ENCODE assay signal across 8 cellular contexts in the genomic region with DNA sequence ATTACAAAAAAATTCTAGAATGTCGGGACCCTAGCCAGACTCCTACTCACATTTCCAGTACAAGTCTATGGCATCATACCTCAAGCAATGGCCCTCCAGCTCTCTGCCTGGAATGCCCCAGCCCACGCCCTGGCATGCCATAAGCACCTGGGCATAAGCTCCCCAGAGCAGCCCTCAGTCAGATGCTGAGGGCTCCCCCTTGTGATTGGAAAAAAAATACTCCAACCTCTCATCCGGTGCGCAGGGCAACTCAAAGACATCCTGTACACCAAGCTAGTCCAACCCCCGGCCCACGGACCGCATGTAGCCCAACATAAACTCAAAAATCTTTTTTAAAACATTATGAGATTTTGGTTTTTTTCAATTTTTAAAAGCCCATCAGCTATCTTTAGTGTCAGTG.
DNase-seq lines count a peak whose midpoint lies in the region; ATAC-seq, FAIRE-seq and TF ChIP-seq lines count a peak whose summit lies in the region.

No MANE protein-coding gene starts in this region.

- H4K91ac ChIP-seq in neuronal stem cell (ENCODE audit: low read depth, low read length, poor library complexity) = no peak overlapping the region

- H3F3A ChIP-seq in OCI-LY1 (ENCODE audit: insufficient read depth, low read length) = no peaks in the 10 kb centered on the region

- no peak overlapping the region for H2BK120ac ChIP-seq in neuronal stem cell (ENCODE audit: low read depth, low read length)

- H3K4me1 ChIP-seq in OCI-LY1 (ENCODE audit: insufficient read depth, low read length, severe bottlenecking) = no peaks in the 10 kb centered on the region
- H3K4me1 ChIP-seq in endodermal cell (ENCODE audit: control insufficient read depth, insufficient read depth, low read length) = no peaks in the 10 kb centered on the region
- no peaks in the 10 kb centered on the region for H3K4me1 ChIP-seq in neuronal stem cell (ENCODE audit: control insufficient read depth in 2 of 2, insufficient read depth in 1 of 2, low read depth in 1 of 2, low read length in 2 of 2)

- H3K36me3 Mint-ChIP-seq in endodermal cell (ENCODE audit: low read depth) = no peaks in the 10 kb centered on the region

- no peak overlapping the region for H3K9ac ChIP-seq in OCI-LY1 (ENCODE audit: low read length)
- no peak overlapping the region for H3K9ac ChIP-seq in endodermal cell (ENCODE audit: extremely low read depth, low read length, poor library complexity, severe bottlenecking)
- no peak overlapping the region for H3K9ac ChIP-seq in neuronal stem cell (ENCODE audit: low read depth, low read length, poor library complexity)

- H3K27me3 ChIP-seq in OCI-LY1 (ENCODE audit: insufficient read depth, low read length) (no peaks in the 10 kb centered on the region), endodermal cell (ENCODE audit: control insufficient read depth, insufficient read depth, low read length, poor library complexity, severe bottlenecking) (no peaks in the 10 kb centered on the region), neuronal stem cell (ENCODE audit: control insufficient read depth in 3 of 3, insufficient read depth in 3 of 3, low read depth in 1 of 3, low read length in 3 of 3) (no peaks in the 10 kb centered on the region)

- H3K4me3 ChIP-seq in OCI-LY1 (ENCODE audit: low read depth, low read length, poor library complexity, severe bottlenecking) (no peak overlapping the region), endodermal cell (ENCODE audit: low read length) (no peak overlapping the region), neuronal stem cell (ENCODE audit: low read length in 2 of 2) (no peak overlapping the region), lower leg skin (ENCODE audit: low read depth, poor library complexity, severe bottlenecking) (no peak overlapping the region)

- H3K9me3 ChIP-seq in OCI-LY1 (ENCODE audit: low read length) (no peaks in the 10 kb centered on the region), endodermal cell (ENCODE audit: control insufficient read depth, low read length) (no peaks in the 10 kb centered on the region), neuronal stem cell (replicated peaks in 1 of 2; ENCODE audit: control insufficient read depth in 2 of 2, insufficient read depth in 1 of 2, low read depth in 1 of 2, low read length in 2 of 2) (no peaks in the 10 kb centered on the region)

- WGBS in endodermal cell (ENCODE audit: insufficient coverage in 1 of 2, insufficient read length in 1 of 2), 2 experiments = 81% methylated on average over 7 of the region's 7 CpGs; no CpG with 5 or more reads in 1 of the 2 experiments
- no CpG with 5 or more reads among the region's 7 CpGs for WGBS in neuronal stem cell (ENCODE audit: extremely low coverage in 2 of 2, insufficient read length in 2 of 2, insufficient replicate concordance in 1 of 2), 2 donors
- WGBS in lower leg skin, 2 donors = 35 to 52% methylated on average over 7 of the region's 7 CpGs

- H3K9me2 ChIP-seq in OCI-LY1 (ENCODE audit: low read depth, low read length) = no peaks in the 10 kb centered on the region

- H2AK5ac ChIP-seq in neuronal stem cell (ENCODE audit: low read depth, low read length) = no peak overlapping the region

- H3K27ac ChIP-seq in OCI-LY1 (ENCODE audit: low read depth, low read length, poor library complexity, severe bottlenecking) = no peak overlapping the region
- no peak overlapping the region for H3K27ac ChIP-seq in endodermal cell (ENCODE audit: low read depth, low read length)
- H3K27ac ChIP-seq in neuronal stem cell (replicated peaks; ENCODE audit: low read length) = no peak overlapping the region

- no peaks in the 10 kb centered on the region for H3K27me3 Mint-ChIP-seq in endodermal cell (ENCODE audit: insufficient read depth)

- H3K18ac ChIP-seq in neuronal stem cell (ENCODE audit: low read length) = no peak overlapping the region

- FAIRE-seq in D721Med (lab: Jason Lieb, UNC) = no peak

- TF ChIP-seq CTCF in D721Med (IDR thresholded peaks at IDR 0.05; ENCODE audit: insufficient read depth, missing control alignments) = peak; percentile 32
- TF ChIP-seq CTCF in OCI-LY1 (IDR thresholded peaks at IDR 0.05; ENCODE audit: low read length) = peak; percentile 59
- peak; percentile 72 for TF ChIP-seq CTCF in endodermal cell (conservative IDR thresholded peaks at IDR 0.05)
- no peak for TF ChIP-seq CTCF in lower leg skin (IDR thresholded peaks at IDR 0.05)

- H3K14ac ChIP-seq in neuronal stem cell (ENCODE audit: low read length) = no peak overlapping the region

- no peak overlapping the region for H2BK5ac ChIP-seq in neuronal stem cell (ENCODE audit: low read length)

- H2BK12ac ChIP-seq in neuronal stem cell (ENCODE audit: low read length) = no peak overlapping the region

- no peaks in the 10 kb centered on the region for H3K79me1 ChIP-seq in neuronal stem cell (ENCODE audit: low read depth, low read length)

- H2AFZ ChIP-seq in OCI-LY1 (ENCODE audit: low read length) (no peak overlapping the region), neuronal stem cell (ENCODE audit: low read length) (no peak overlapping the region)

- intact Hi-C loops in lower leg skin (cut with DNase I; ENCODE audit: low total_unique reads) = no loop called here

- H2BK15ac ChIP-seq in neuronal stem cell (ENCODE audit: low read length) = no peak overlapping the region

- no peak overlapping the region for H3K27ac Mint-ChIP-seq in endodermal cell

- no peak overlapping the region for H3K23ac ChIP-seq in neuronal stem cell (ENCODE audit: low read depth, low read length, poor library complexity)

- H4K8ac ChIP-seq in neuronal stem cell (ENCODE audit: low read depth, low read length) = no peak overlapping the region

- no peak for DNase-seq in D721Med (ENCODE audit: insufficient read length, low spot score)
- DNase-seq in endodermal cell = peak; percentile 78
- DNase-seq in neuronal stem cell (ENCODE audit: low spot score) = peak; percentile 12
- DNase-seq in lower leg skin (ENCODE audit: low spot score in 2 of 2) = no peak
- no peak for DNase-seq in activated T-cell treated with anti-CD3 and anti-CD28 coated beads, Interleukin-2, amount 50 U/mL, for 1 hour

- peak; percentile 96 for ATAC-seq in GM18868 (IDR thresholded peaks at IDR 0.05; ENCODE audit: unreplicated experiment)
- peak; percentile 93 for ATAC-seq in HG03095 (IDR thresholded peaks at IDR 0.05; ENCODE audit: unreplicated experiment)

- H3K79me2 ChIP-seq in OCI-LY1 (ENCODE audit: insufficient read depth, low read length) = no peaks in the 10 kb centered on the region

- H3K4me2 ChIP-seq in OCI-LY1 (ENCODE audit: low read length) (no peak overlapping the region), neuronal stem cell (ENCODE audit: insufficient read depth, low read length, poor library complexity, severe bottlenecking) (no peak overlapping the region)

- no peak for TF ChIP-seq POLR2A in lower leg skin (IDR thresholded peaks at IDR 0.05)

- H3K36me3 ChIP-seq in OCI-LY1 (ENCODE audit: insufficient read depth, low read length) = no peaks in the 10 kb centered on the region
- no peaks in the 10 kb centered on the region for H3K36me3 ChIP-seq in endodermal cell (ENCODE audit: control insufficient read depth, insufficient read depth, low read length)
- H3K36me3 ChIP-seq in neuronal stem cell (replicated peaks in 1 of 2; ENCODE audit: control insufficient read depth in 2 of 2, insufficient read depth in 2 of 2, low read length in 2 of 2) = no peaks in the 10 kb centered on the region

- H4K20me1 ChIP-seq in OCI-LY1 (ENCODE audit: insufficient read depth, low read length) = no peaks in the 10 kb centered on the region

- no peak overlapping the region for H3K4ac ChIP-seq in neuronal stem cell (ENCODE audit: low read length)

- H3K4me3 Mint-ChIP-seq in endodermal cell = no peak overlapping the region

- no peaks in the 10 kb centered on the region for H3K4me1 Mint-ChIP-seq in endodermal cell

- peaks cover 2% of the 10 kb centered on the region for H3K9me3 Mint-ChIP-seq in endodermal cell

Comparison
In these comparisons a context has a peak if more than half of its experiments do, and no peak if none do; other contexts are left out.
1. DNase-seq: peak in endodermal cell (single experiment) and neuronal stem cell (single experiment); none in D721Med (single experiment), lower leg skin (0 of 2) and activated T-cell treated with anti-CD3 and anti-CD28 coated beads, Interleukin-2, amount 50 U/mL, for 1 hour (single experiment).
2. CTCF ChIP-seq: peak in D721Med (single experiment), OCI-LY1 (single experiment) and endodermal cell (single experiment); none in lower leg skin (0 of 3).